8 cellular contexts compared by ENCODE assay signal in the genomic region with DNA sequence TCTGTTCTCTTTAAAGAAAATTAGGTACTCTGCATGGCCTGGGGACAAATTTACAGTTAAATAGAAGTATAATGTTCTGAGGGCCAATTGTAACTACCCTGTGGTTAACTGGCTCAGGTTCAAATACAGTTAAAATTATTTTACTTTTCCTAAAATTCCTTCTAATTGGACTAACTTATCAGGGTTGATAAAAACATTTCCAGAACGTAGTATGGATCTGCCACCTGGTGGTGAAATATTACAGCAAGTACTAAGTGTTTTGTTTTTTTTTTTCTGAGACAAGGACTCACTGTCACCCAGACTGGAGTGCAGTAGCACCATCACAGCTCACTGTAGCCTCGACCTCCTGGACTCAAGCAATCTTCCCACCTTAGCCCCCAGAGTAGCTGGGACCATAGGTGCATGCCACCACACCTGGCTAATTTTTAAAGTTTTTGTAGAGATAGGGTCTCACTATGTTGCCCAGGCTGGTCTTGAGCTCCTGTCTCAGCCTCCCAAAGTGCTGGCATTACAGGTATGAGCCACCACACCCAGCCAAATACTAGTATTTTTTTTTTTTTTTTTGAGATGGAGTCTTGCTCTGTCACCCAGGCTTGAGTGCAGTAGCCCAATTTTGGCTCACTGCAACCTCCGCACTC. TPM values are rescaled to one million over a fixed set of nuclear protein-coding genes. Genes with fewer than 3 reads are reported as not detected.
DNase-seq lines count a peak whose midpoint lies in the region; ATAC-seq, FAIRE-seq and TF ChIP-seq lines count a peak whose summit lies in the region.

No MANE protein-coding gene starts in this region.

- TF ChIP-seq CTCF in ascending aorta (IDR thresholded peaks at IDR 0.05) = peak; percentile 38 to 81 (median 56)

- H3K4me1 ChIP-seq in ascending aorta = peaks cover 0 to 26% of the 10 kb centered on the region in 2 donors

- no peaks in the 10 kb centered on the region for H3K9me3 ChIP-seq in ascending aorta

- ATAC-seq in HG02938 (IDR thresholded peaks at IDR 0.05; ENCODE audit: unreplicated experiment) = no peak
- no peak for ATAC-seq in GM21390 (IDR thresholded peaks at IDR 0.05; ENCODE audit: unreplicated experiment)

- intact Hi-C loops in ascending aorta (cut with DNase I) = loop anchor here (1.0 to 2.0 kb wide), 2 partner anchors 29 to 285 kb away; partner anchors contain the start of gene NEO1

- no peak overlapping the region for H3K4me3 ChIP-seq in ascending aorta

- peak; percentile 93 for FAIRE-seq in A204.1 (lab: Jason Lieb, UNC)

- H3K27me3 ChIP-seq in ascending aorta = no peaks in the 10 kb centered on the region

- peak; percentile 6 for DNase-seq in ELF-1 (ENCODE audit: low read depth, low spot score)
- DNase-seq in NCI-H1694 treated with DMSO at 0.1 percent for 48 hours (lab: John Stamatoyannopoulos, UW) = peak; percentile 52
- no peak for DNase-seq in ascending aorta (ENCODE audit: low spot score in 2 of 2)
- DNase-seq in iPS DF 19.7 (ENCODE audit: low read depth, low spot score) = peak; percentile 1
- DNase-seq in substantia nigra (lab: John Stamatoyannopoulos, UW) = peak in 7 of 49 donors; percentile 6 to 51 (median 8)

- H3K36me3 ChIP-seq in ascending aorta = no peaks in the 10 kb centered on the region

- H3K27ac ChIP-seq in ascending aorta (no peak overlapping the region), substantia nigra (ENCODE audit: low read depth, low read length, poor library complexity, severe bottlenecking) (peak overlapping the region; percentile 45)

RNA-seq across cellular contexts. Expression of gene NEO1, which starts 29.2 kb away (rescaled TPM):
- total RNA-seq in ascending aorta = 21.8 TPM

Comparison
In these comparisons a context has a peak if more than half of its experiments do, and no peak if none do; other contexts are left out.
1. DNase-seq: peak in ELF-1 (single experiment), NCI-H1694 treated with DMSO at 0.1 percent for 48 hours (single experiment) and iPS DF 19.7 (single experiment); none in ascending aorta (0 of 2).